In genomic region chr19:36526581-36526980, GRCh38 we compare ENCODE assay signal across 1 cellular context.
TF ChIP-seq lines count a peak whose summit lies in the region.

No MANE protein-coding gene starts in this region.

TF ChIP-seq in liver, 16 proteins besides CTCF, POLR2A, EP300 and RAD21 (continued from another document):
- TF ChIP-seq ZBTB33 (IDR thresholded peaks at IDR 0.05) (no peak), JUND (IDR thresholded peaks at IDR 0.05) (no peak), FOXA1 (IDR thresholded peaks at IDR 0.05) (no peak), REST (IDR thresholded peaks at IDR 0.05) (no peak), RXRA (IDR thresholded peaks at IDR 0.05) (no peak), TAF1 (conservative IDR thresholded peaks at IDR 0.05) (no peak), NR2F2 (IDR thresholded peaks at IDR 0.05) (no peak)
TF ChIP-seq in liver: peak in this region for 0.
